Comparison of ENCODE assay signal across 2 cellular contexts in the genomic region with DNA sequence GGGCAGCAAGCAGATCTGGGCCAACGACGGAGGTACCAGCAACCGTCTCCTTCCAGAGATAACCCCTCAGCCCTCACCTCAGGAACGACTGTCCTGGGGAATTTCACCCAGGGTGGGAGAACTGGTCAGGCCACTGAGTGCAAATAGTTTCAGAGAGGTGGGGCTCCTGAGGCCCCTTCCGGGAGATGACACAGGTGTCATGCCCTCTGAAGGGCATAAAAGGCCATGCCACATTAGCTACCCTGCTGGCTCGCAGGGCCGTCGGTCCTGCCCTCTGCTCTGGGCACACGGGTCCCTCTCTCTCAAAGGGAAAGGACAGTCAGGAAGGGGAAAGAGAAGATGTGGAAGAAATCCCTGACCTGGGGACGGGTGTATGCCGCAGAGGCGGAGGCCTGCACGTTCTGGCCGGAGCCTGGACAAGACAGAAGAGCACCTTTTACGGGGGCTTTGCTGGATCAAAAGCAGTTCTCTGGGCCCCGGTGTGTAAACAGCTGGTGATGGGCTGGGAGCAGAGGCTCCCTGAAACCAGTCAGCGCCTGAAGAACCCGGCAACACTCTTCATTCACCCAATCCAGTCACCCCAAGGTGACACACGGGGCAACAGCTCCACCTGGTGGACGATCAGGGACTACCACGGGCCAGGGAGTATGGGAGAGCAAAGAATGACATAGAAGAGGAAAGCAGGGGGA.
TF ChIP-seq lines count a peak whose summit lies in the region.

No MANE protein-coding gene starts in this region.

TF ChIP-seq in IMR-90, 13 proteins besides CTCF, POLR2A, EP300 and RAD21:
- TF ChIP-seq MAZ (IDR thresholded peaks at IDR 0.05; ENCODE audit: borderline replicate concordance, low read depth, low read length) (peak; percentile 40; the same call in 1 of the 2 replicates), SMC3 (IDR thresholded peaks at IDR 0.05; ENCODE audit: low read depth, low read length) (peak; percentile 99), FOS (IDR thresholded peaks at IDR 0.05; ENCODE audit: low read depth, low read length) (0 out of 2 replicates have a peak, but pooled peaks have one; percentile 3), BHLHE40 (IDR thresholded peaks at IDR 0.05; ENCODE audit: low read depth, low read length) (no peak)

TF ChIP-seq in endothelial cell of umbilical vein, 7 proteins besides CTCF, POLR2A, EP300 and RAD21:
- TF ChIP-seq MYC (IDR thresholded peaks at IDR 0.05; ENCODE audit: low read depth, low read length) (no peak), GATA2 (IDR thresholded peaks at IDR 0.05; ENCODE audit: insufficient read depth, insufficient read length, low read depth, low read length) (no peak), EZH2 (IDR thresholded peaks at IDR 0.05; ENCODE audit: borderline replicate concordance, low read depth, low read length, severe bottlenecking) (no peak), JUN (IDR thresholded peaks at IDR 0.05; ENCODE audit: borderline replicate concordance, insufficient read depth, insufficient read length, low read depth) (no peak), FOS (IDR thresholded peaks at IDR 0.05; ENCODE audit: borderline replicate concordance, insufficient read depth, low read length) (no peak), POLR2AphosphoS5 (IDR thresholded peaks at IDR 0.05; ENCODE audit: insufficient read depth, low read depth, low read length) (no peak)
- TF ChIP-seq, protein P1, sequence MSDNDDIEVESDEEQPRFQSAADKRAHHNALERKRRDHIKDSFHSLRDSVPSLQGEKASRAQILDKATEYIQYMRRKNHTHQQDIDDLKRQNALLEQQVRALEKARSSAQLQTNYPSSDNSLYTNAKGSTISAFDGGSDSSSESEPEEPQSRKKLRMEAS (IDR thresholded peaks at IDR 0.05; ENCODE audit: insufficient read depth, insufficient read length) = no peak
